In genomic region chr15:95341686-95342085, GRCh38 we compare ENCODE assay signal across 25 cellular contexts.
"Had no signal": no experiment of that assay in that cellular context is flagged by ENCODE, and none has a peak within 500 bp of the region (broad histone marks: within the 10 kb centered on the region; RNA-seq: fewer than 3 reads in every experiment).

No MANE protein-coding gene starts in this region.

- H3K4me1 ChIP-seq: colonic mucosa, esophagus muscularis mucosa, foreskin keratinocyte, gastroesophageal sphincter, heart left ventricle, lower lobe of right lung had no signal

- ATAC-seq: effector memory CD8-positive, alpha-beta T cell; foreskin keratinocyte; gastroesophageal sphincter; heart left ventricle; left colon; left lobe of liver; left ventricle myocardium superior; lower lobe of right lung; naive thymus-derived CD4-positive, alpha-beta T cell had no signal

- H2AFZ ChIP-seq: hepatocyte had no signal

- H3K4me2 ChIP-seq: hepatocyte had no signal

- H3K4me3 ChIP-seq: colonic mucosa, esophagus muscularis mucosa, gastroesophageal sphincter, heart left ventricle, hepatocyte, lower lobe of right lung had no signal

- H3K36me3 ChIP-seq: colonic mucosa, esophagus muscularis mucosa, gastroesophageal sphincter, heart left ventricle, lower lobe of right lung had no signal

- H3K27ac ChIP-seq: colonic mucosa, epithelial cell of prostate, esophagus muscularis mucosa, foreskin keratinocyte, gastroesophageal sphincter, heart left ventricle, hepatocyte, lower lobe of right lung had no signal

- FAIRE-seq: endometrium, kidney had no signal

- H3K9me3 ChIP-seq: colonic mucosa, esophagus muscularis mucosa, gastroesophageal sphincter, heart left ventricle, lower lobe of right lung had no signal

- DNase-seq: colonic mucosa; cortex of kidney; effector CD8-positive, alpha-beta T cell; effector memory CD8-positive, alpha-beta T cell; endodermal cell; erythroblast; foreskin keratinocyte; heart left ventricle; hypothalamus; immature natural killer cell; islet precursor cell; kidney; kidney glomerular epithelial cell; left colon; left ventricle myocardium superior; lower lobe of right lung; mesendoderm; midbrain; naive thymus-derived CD4-positive, alpha-beta T cell had no signal

- H3K79me2 ChIP-seq: hepatocyte had no signal

- H3K27me3 ChIP-seq: colonic mucosa, esophagus muscularis mucosa, foreskin keratinocyte, gastroesophageal sphincter, heart left ventricle, hepatocyte had no signal
